In genomic region chr13:110914293-110915056, GRCh38 we compare ENCODE assay signal across 8 cellular contexts. TPM values are rescaled to one million over a fixed set of nuclear protein-coding genes. Genes with fewer than 3 reads are reported as not detected.
A peak's percentile ranks its signal among the peaks of the same experiment; 100 is the strongest.
DNase-seq lines count a peak whose midpoint lies in the region; ATAC-seq and TF ChIP-seq lines count a peak whose summit lies in the region.

No MANE protein-coding gene starts in this region.

- peak overlapping the region; percentile 97 for H3K27ac ChIP-seq in cingulate gyrus (ENCODE audit: low read depth, low read length)

- POLR2A ChIA-PET in AG04449 (lab: Yijun Ruan, JAX), result interaction anchor here (0.5 to 2.5 kb wide), 9 partner anchors 11 to 202 kb away, joined by 3 to 14 read pairs (median 3); no protein-coding TSS in a partner anchor

- ATAC-seq in GM18519 (IDR thresholded peaks at IDR 0.05; ENCODE audit: low FRiP score, unreplicated experiment) (peak; percentile 28), HG02981 (IDR thresholded peaks at IDR 0.05; ENCODE audit: unreplicated experiment) (peak; percentile 24), left lobe of liver (peak; percentile 39)

- peak overlapping the region; percentile 99 for H3K4me3 ChIP-seq in AG04449 (ENCODE audit: low read depth, low read length)

- DNase-seq in AG04449 (ENCODE audit: low read depth, low spot score) (no peak), NCI-H2171 (lab: John Stamatoyannopoulos, UW) (peak; percentile 77), left lobe of liver (ENCODE audit: low spot score) (peak; percentile 79)
- DNase-seq in activated CD4-positive, alpha-beta T cell treated with anti-CD3 and anti-CD28 coated beads for 4 hours, result peak; percentile 56 to 71
- peak; percentile 58 for DNase-seq in stimulated activated CD4-positive, alpha-beta T cell treated with anti-CD3 and anti-CD28 coated beads, Interleukin-2, amount 100 ng/mL, for 4 hours (ENCODE audit: low read depth)

- CTCF ChIA-PET in AG04449 (lab: Yijun Ruan, JAX), result interaction anchor here (0.7 to 3.2 kb wide), 17 partner anchors 9 to 297 kb away, joined by 3 to 43 read pairs (median 4); no protein-coding TSS in a partner anchor

- TF ChIP-seq CTCF in AG04449 (IDR thresholded peaks at IDR 0.05; ENCODE audit: insufficient read depth, low read length, missing control alignments), result no peak

RNA-seq across cellular contexts. Expression of gene ANKRD10, which starts 0.4 kb away (rescaled TPM):
- total RNA-seq in left lobe of liver, result 45.2 TPM
